In the genomic region with DNA sequence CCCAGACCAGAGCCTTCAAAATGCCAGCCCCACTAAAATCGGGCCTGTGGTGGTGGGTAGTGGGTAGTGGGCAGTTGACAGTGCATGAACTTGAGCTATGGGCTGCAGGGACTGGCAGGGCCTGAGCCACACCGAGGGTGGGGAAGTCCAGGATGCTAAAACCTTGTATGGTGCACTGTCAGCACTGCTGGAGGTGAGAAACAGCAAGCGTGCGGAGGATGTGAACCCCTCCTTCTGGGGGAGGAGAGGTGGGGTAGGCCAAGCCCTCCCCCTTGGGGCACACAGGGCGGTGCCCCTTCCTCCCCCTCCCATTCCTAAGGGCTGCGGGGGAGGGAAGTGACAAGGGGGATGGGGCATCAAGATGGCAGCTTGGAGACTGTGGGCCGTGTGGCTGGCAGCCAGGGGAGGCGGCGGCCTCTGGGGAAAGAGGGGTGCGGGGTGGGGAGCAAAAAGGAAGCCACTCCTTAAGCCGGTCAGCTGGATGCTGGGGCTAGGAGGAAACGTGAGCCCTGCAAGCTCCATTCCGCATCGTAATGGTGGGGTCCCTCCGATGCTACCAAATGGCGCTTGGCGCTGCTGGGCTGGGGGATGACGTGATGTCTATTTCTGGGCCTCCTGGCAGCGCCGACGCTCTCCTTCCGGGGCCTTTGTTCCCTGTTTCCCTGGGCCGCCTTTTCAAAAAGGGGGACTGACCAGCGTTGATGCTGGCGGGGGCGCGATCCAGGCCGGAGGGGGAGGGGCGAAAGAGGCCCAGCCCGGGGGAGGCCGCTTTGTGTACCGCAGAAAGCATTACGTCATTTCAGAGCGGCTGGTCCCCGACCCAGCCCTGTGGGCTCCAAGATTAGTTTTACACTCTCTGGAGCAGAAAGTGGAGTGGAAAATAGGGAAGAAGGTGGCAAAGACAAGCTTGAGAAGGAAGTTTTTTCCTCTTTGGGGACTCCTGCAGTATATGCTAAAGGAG, we compare ENCODE assay signal across 8 cellular contexts. TPM values are rescaled to one million over a fixed set of nuclear protein-coding genes. Genes with fewer than 3 reads are reported as not detected.
DNase-seq lines count a peak whose midpoint lies in the region; ATAC-seq and TF ChIP-seq lines count a peak whose summit lies in the region.

No MANE protein-coding gene starts in this region.

- no peaks in the 10 kb centered on the region for H3K27me3 ChIP-seq in GM23248 (replicated peaks; ENCODE audit: insufficient read depth)
- H3K27me3 ChIP-seq in lower lobe of right lung (ENCODE audit: low read depth): no peaks in the 10 kb centered on the region

- TF ChIP-seq CTCF in lower lobe of right lung (IDR thresholded peaks at IDR 0.05): no peak

- H3K27ac ChIP-seq in GM23248 (peak overlapping the region; percentile 90), lower lobe of right lung (peak overlapping the region; percentile 78)

- H3K4me1 ChIP-seq in GM23248 (ENCODE audit: insufficient read depth): peaks cover 26% of the 10 kb centered on the region
- peaks cover 45% of the 10 kb centered on the region for H3K4me1 ChIP-seq in lower lobe of right lung

- ATAC-seq in lower lobe of right lung (peak; percentile 17 to 36), HG03469 (IDR thresholded peaks at IDR 0.05; ENCODE audit: unreplicated experiment) (no peak)

- peaks cover 55% of the 10 kb centered on the region for H3K79me2 ChIP-seq in GM23248 (ENCODE audit: insufficient read depth)

- H3F3A ChIP-seq in GM23248 (ENCODE audit: insufficient read depth): peaks cover 32% of the 10 kb centered on the region

- WGBS in GM23248 (ENCODE audit: low coverage in 1 of 2, low lambda C conversion rate in 2 of 2, missing lambda C conversion rate in 2 of 2), 2 experiments: 3 to 4% methylated on average over 20 to 35 of the region's 35 CpGs

- H3K9ac ChIP-seq in GM23248: peak overlapping the region; percentile 88

- H3K4me2 ChIP-seq in GM23248 (ENCODE audit: unreplicated experiment): peak overlapping the region; percentile 79

- in situ Hi-C loops in GM23248 (cut with MboI): no loop called here

- intact Hi-C loops in lower lobe of right lung (cut with DNase I): no loop called here

- peak; percentile 93 for DNase-seq in CD1c-positive myeloid dendritic cell (ENCODE audit: extremely low spot score)
- DNase-seq in GM23248: peak; percentile 88
- DNase-seq in NCI-H446 (lab: John Stamatoyannopoulos, UW): peak; percentile 91 to 92
- peak; percentile 59 to 71 for DNase-seq in activated CD4-positive, alpha-beta T cell treated with anti-CD3 and anti-CD28 coated beads, Interleukin-2, amount 50 U/mL, for 48 hours
- DNase-seq in ecto neural progenitor cell (ENCODE audit: low spot score): peak; percentile 51
- peak; percentile 66 for DNase-seq in lower lobe of right lung
- DNase-seq in stimulated activated CD8-positive, alpha-beta memory T cell treated with anti-CD3 and anti-CD28 coated beads, Interleukin-12 subunit alpha, Interleukin-12 subunit beta, amount 100 ng/mL, for 1 hour (ENCODE audit: low read depth): peak; percentile 12

- peak overlapping the region; percentile 94 for H2AFZ ChIP-seq in GM23248

- peak overlapping the region; percentile 75 for H3K4me3 ChIP-seq in GM23248
- peak overlapping the region; percentile 55 for H3K4me3 ChIP-seq in lower lobe of right lung

- no peaks in the 10 kb centered on the region for H3K36me3 ChIP-seq in GM23248 (ENCODE audit: low read depth)
- H3K36me3 ChIP-seq in lower lobe of right lung: peaks cover 4% of the 10 kb centered on the region

- H3K9me3 ChIP-seq in GM23248 (ENCODE audit: low read depth) (no peaks in the 10 kb centered on the region), lower lobe of right lung (no peaks in the 10 kb centered on the region)

- H3K9me2 ChIP-seq in GM23248 (ENCODE audit: insufficient read depth): no peaks in the 10 kb centered on the region

- no peaks in the 10 kb centered on the region for H4K20me1 ChIP-seq in GM23248 (ENCODE audit: insufficient read depth)

RNA-seq across cellular contexts. Expression of a gene that starts 0.8 kb away (rescaled TPM):
- 28.5 and 30.2 TPM in 2 replicates for total RNA-seq in GM23248 (2014; rRNA removed; shearing (Covaris generic))
- polyA plus RNA-seq in GM23248 (2016; fragmentation: Nextera tagmentation; extraction: Ambion mirVana): 16.2 and 18.3 TPM in 2 replicates
- total RNA-seq in lower lobe of right lung: 9.6 TPM

RNA-seq across cellular contexts. Expression of a gene that starts 3.1 kb away (rescaled TPM):
- total RNA-seq in GM23248 (2014; rRNA removed; shearing (Covaris generic)): 20.4 and 24.4 TPM in 2 replicates
- polyA plus RNA-seq in GM23248 (2016; fragmentation: Nextera tagmentation; extraction: Ambion mirVana): 24.9 and 30.3 TPM in 2 replicates
- 46.9 TPM for total RNA-seq in lower lobe of right lung

RNA-seq across cellular contexts. Expression of a gene that starts 51.0 kb away (rescaled TPM):
- 29.7 and 32.4 TPM in 2 replicates for total RNA-seq in GM23248 (2014; rRNA removed; shearing (Covaris generic))
- 30.5 and 33.1 TPM in 2 replicates for polyA plus RNA-seq in GM23248 (2016; fragmentation: Nextera tagmentation; extraction: Ambion mirVana)
- total RNA-seq in lower lobe of right lung: 56.4 TPM

Comparison
In these comparisons a context has a peak if more than half of its experiments do, and no peak if none do; other contexts are left out.
1. DNase-seq: peak in every context shown above with its lines; median percentile 93 in CD1c-positive myeloid dendritic cell; 92 in NCI-H446; 88 in GM23248; 66 in lower lobe of right lung; 65 in activated CD4-positive, alpha-beta T cell treated with anti-CD3 and anti-CD28 coated beads, Interleukin-2, amount 50 U/mL, for 48 hours; 51 in ecto neural progenitor cell; 12 in stimulated activated CD8-positive, alpha-beta memory T cell treated with anti-CD3 and anti-CD28 coated beads, Interleukin-12 subunit alpha, Interleukin-12 subunit beta, amount 100 ng/mL, for 1 hour.